Comparison of ENCODE assay signal across 12 cellular contexts in the genomic region with DNA sequence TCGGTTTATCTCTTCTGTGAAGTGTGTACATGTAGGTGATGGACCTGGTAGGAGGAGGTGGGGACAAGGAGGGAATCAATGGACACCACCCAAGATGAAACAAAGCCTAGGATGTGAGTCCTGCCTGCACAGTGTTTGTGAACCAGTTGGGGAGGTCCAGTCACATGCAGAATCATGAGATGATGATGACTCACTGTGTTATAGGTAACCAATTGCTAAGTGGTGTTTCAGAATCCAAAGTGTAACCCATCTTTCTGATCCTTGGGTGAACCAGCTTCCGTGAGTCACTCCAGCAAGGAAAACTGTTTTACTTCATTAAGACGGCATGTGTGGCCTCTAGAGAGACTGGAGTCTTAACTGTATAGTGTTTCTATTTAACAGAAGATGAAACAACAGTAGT. TPM values are rescaled to one million over a fixed set of nuclear protein-coding genes. Genes with fewer than 3 reads are reported as not detected.
DNase-seq lines count a peak whose midpoint lies in the region; ATAC-seq, FAIRE-seq and TF ChIP-seq lines count a peak whose summit lies in the region.
"Had no signal": no experiment of that assay in that cellular context is flagged by ENCODE, and none has a peak within 500 bp of the region (broad histone marks: within the 10 kb centered on the region; RNA-seq: fewer than 3 reads in every experiment).

No MANE protein-coding gene starts in this region.

- FAIRE-seq in bronchial epithelial cell (lab: Jason Lieb, UNC), result peak; percentile 88

- H2BK15ac ChIP-seq in neuronal stem cell (ENCODE audit: low read length), result no peak overlapping the region

- H3K4me3 ChIP-seq in bronchial epithelial cell (ENCODE audit: low read depth, low read length) (no peak overlapping the region), neuronal stem cell (ENCODE audit: low read length in 2 of 2) (no peak overlapping the region)
- H3K4me3 ChIP-seq: left lung had no signal

- peak; percentile 57 for ATAC-seq in GM18909 (IDR thresholded peaks at IDR 0.05; ENCODE audit: poor library complexity, unreplicated experiment)
- ATAC-seq in activated CD8-positive, alpha-beta T cell treated with anti-CD3 and anti-CD28 coated beads for 36 hours, result no peak
- ATAC-seq: left lung had no signal

- WGBS in neuronal stem cell (ENCODE audit: extremely low coverage in 2 of 2, insufficient read length in 2 of 2, insufficient replicate concordance in 1 of 2), 2 donors, result no CpG with 5 or more reads among the region's 3 CpGs

- no peaks in the 10 kb centered on the region for H3K36me3 Mint-ChIP-seq in activated CD8-positive, alpha-beta T cell treated with anti-CD3 and anti-CD28 coated beads for 36 hours (ENCODE audit: low read depth)
- no peaks in the 10 kb centered on the region for H3K36me3 Mint-ChIP-seq in osteocyte (ENCODE audit: unreplicated experiment)

- DNase-seq in HPDE6-E6E7 (ENCODE audit: extremely low spot score) (peak; percentile 32), bronchial epithelial cell (ENCODE audit: low read depth) (peak; percentile 77), neuronal stem cell (ENCODE audit: low spot score) (no peak), mesenteric fat pad (ENCODE audit: low spot score) (no peak), GM10248 (ENCODE audit: extremely low spot score) (no peak), osteocyte (ENCODE audit: extremely low spot score, unreplicated experiment) (no peak)
- no peak for DNase-seq in activated CD8-positive, alpha-beta T cell treated with anti-CD3 and anti-CD28 coated beads for 36 hours
- DNase-seq: hippocampal formation, left lung, NCI-H146 had no signal

- POLR2A ChIA-PET in GM10248 (lab: Yijun Ruan, JAX), result no interaction called here
- POLR2A ChIA-PET in activated CD8-positive, alpha-beta T cell treated with anti-CD3 and anti-CD28 coated beads for 36 hours (lab: Charles Lee), result no interaction called here

- H3K4me3 Mint-ChIP-seq in activated CD8-positive, alpha-beta T cell treated with anti-CD3 and anti-CD28 coated beads for 36 hours, result no peak overlapping the region
- H3K4me3 Mint-ChIP-seq in osteocyte (ENCODE audit: unreplicated experiment), result no peak overlapping the region
- H3K4me3 Mint-ChIP-seq: stimulated activated naive CD8-positive, alpha-beta T cell treated with anti-CD3 and anti-CD28 coated beads, Interleukin-15, Interleukin-2, amounts not matched to agents 100 ng/mL and 50 ng/mL, for 24 hours had no signal

- peaks cover 4% of the 10 kb centered on the region for H3K27me3 Mint-ChIP-seq in activated CD8-positive, alpha-beta T cell treated with anti-CD3 and anti-CD28 coated beads for 36 hours
- peaks cover 17% of the 10 kb centered on the region for H3K27me3 Mint-ChIP-seq in osteocyte (ENCODE audit: unreplicated experiment)

- H2AFZ ChIP-seq in neuronal stem cell (ENCODE audit: low read length), result no peak overlapping the region

- H4K8ac ChIP-seq in neuronal stem cell (ENCODE audit: low read depth, low read length), result no peak overlapping the region

- no peak overlapping the region for H3K9ac ChIP-seq in neuronal stem cell (ENCODE audit: low read depth, low read length, poor library complexity)

- H3K23ac ChIP-seq in neuronal stem cell (ENCODE audit: low read depth, low read length, poor library complexity), result no peak overlapping the region

- no peak overlapping the region for H2BK5ac ChIP-seq in neuronal stem cell (ENCODE audit: low read length)

- TF ChIP-seq CTCF in bronchial epithelial cell (IDR thresholded peaks at IDR 0.05; ENCODE audit: insufficient read depth, low read length, severe bottlenecking), result no peak
- no peak for TF ChIP-seq CTCF in GM10248 (IDR thresholded peaks at IDR 0.05; ENCODE audit: control extremely low read depth, extremely low read depth, low read depth, missing control alignments)
- TF ChIP-seq CTCF in activated CD8-positive, alpha-beta T cell treated with anti-CD3 and anti-CD28 coated beads for 36 hours (IDR thresholded peaks at IDR 0.05), result no peak
- TF ChIP-seq CTCF in osteocyte (IDR thresholded peaks at IDR 0.05), result no peak

- H3K27me3 ChIP-seq in bronchial epithelial cell (ENCODE audit: control insufficient read depth, insufficient read depth, low read length), result no peaks in the 10 kb centered on the region
- no peaks in the 10 kb centered on the region for H3K27me3 ChIP-seq in neuronal stem cell (ENCODE audit: control insufficient read depth in 3 of 3, insufficient read depth in 3 of 3, low read depth in 1 of 3, low read length in 3 of 3)

- H2AK5ac ChIP-seq in neuronal stem cell (ENCODE audit: low read depth, low read length), result no peak overlapping the region

- H3K27ac ChIP-seq in neuronal stem cell (replicated peaks; ENCODE audit: low read length), result no peak overlapping the region
- H3K27ac ChIP-seq: left lung had no signal

- no peaks in the 10 kb centered on the region for H3K79me1 ChIP-seq in neuronal stem cell (ENCODE audit: low read depth, low read length)

- H3K14ac ChIP-seq in neuronal stem cell (ENCODE audit: low read length), result no peak overlapping the region

- intact Hi-C loops in activated CD8-positive, alpha-beta T cell treated with anti-CD3 and anti-CD28 coated beads for 36 hours (cut with micrococcal nuclease), result no loop called here

- no peak overlapping the region for H2BK120ac ChIP-seq in neuronal stem cell (ENCODE audit: low read depth, low read length)

- no peak overlapping the region for H3K27ac Mint-ChIP-seq in activated CD8-positive, alpha-beta T cell treated with anti-CD3 and anti-CD28 coated beads for 36 hours
- no peak overlapping the region for H3K27ac Mint-ChIP-seq in osteocyte (ENCODE audit: unreplicated experiment)
- H3K27ac Mint-ChIP-seq: stimulated activated naive CD8-positive, alpha-beta T cell treated with anti-CD3 and anti-CD28 coated beads, Interleukin-15, Interleukin-2, amounts not matched to agents 100 ng/mL and 50 ng/mL, for 24 hours had no signal

- no peaks in the 10 kb centered on the region for H3K4me1 ChIP-seq in neuronal stem cell (ENCODE audit: control insufficient read depth in 2 of 2, insufficient read depth in 1 of 2, low read depth in 1 of 2, low read length in 2 of 2)
- H3K4me1 ChIP-seq: left lung had no signal

- H3K4ac ChIP-seq in neuronal stem cell (ENCODE audit: low read length), result no peak overlapping the region

- H3K4me1 Mint-ChIP-seq in activated CD8-positive, alpha-beta T cell treated with anti-CD3 and anti-CD28 coated beads for 36 hours (ENCODE audit: low read depth), result no peaks in the 10 kb centered on the region
- no peaks in the 10 kb centered on the region for H3K4me1 Mint-ChIP-seq in osteocyte (ENCODE audit: unreplicated experiment)

- H3K36me3 ChIP-seq in bronchial epithelial cell (ENCODE audit: control insufficient read depth, insufficient read depth, low read length) (no peaks in the 10 kb centered on the region), neuronal stem cell (replicated peaks in 1 of 2; ENCODE audit: control insufficient read depth in 2 of 2, insufficient read depth in 2 of 2, low read length in 2 of 2) (no peaks in the 10 kb centered on the region)
- H3K36me3 ChIP-seq: left lung had no signal

- no peak overlapping the region for H3K4me2 ChIP-seq in neuronal stem cell (ENCODE audit: insufficient read depth, low read length, poor library complexity, severe bottlenecking)

- H3K9me3 ChIP-seq in neuronal stem cell (replicated peaks in 1 of 2; ENCODE audit: control insufficient read depth in 2 of 2, insufficient read depth in 1 of 2, low read depth in 1 of 2, low read length in 2 of 2), result peaks cover 0 to 2% of the 10 kb centered on the region in 2 donors
- H3K9me3 ChIP-seq: left lung had no signal

- H3K9me3 Mint-ChIP-seq in activated CD8-positive, alpha-beta T cell treated with anti-CD3 and anti-CD28 coated beads for 36 hours, result no peaks in the 10 kb centered on the region
- H3K9me3 Mint-ChIP-seq in osteocyte (ENCODE audit: unreplicated experiment), result no peaks in the 10 kb centered on the region
- H3K9me3 Mint-ChIP-seq: stimulated activated naive CD8-positive, alpha-beta T cell treated with anti-CD3 and anti-CD28 coated beads, Interleukin-15, Interleukin-2, amounts not matched to agents 100 ng/mL and 50 ng/mL, for 24 hours had no signal

- no peak overlapping the region for H2BK12ac ChIP-seq in neuronal stem cell (ENCODE audit: low read length)

- no peak overlapping the region for H3K18ac ChIP-seq in neuronal stem cell (ENCODE audit: low read length)

- CTCF ChIA-PET in GM10248 (lab: Yijun Ruan, JAX), result no interaction called here
- CTCF ChIA-PET in activated CD8-positive, alpha-beta T cell treated with anti-CD3 and anti-CD28 coated beads for 36 hours (lab: Charles Lee), result no interaction called here

- peak overlapping the region; percentile 85 for H4K91ac ChIP-seq in neuronal stem cell (ENCODE audit: low read depth, low read length, poor library complexity)

RNA-seq across cellular contexts. Expression of gene HPF1, which starts 57.9 kb away (rescaled TPM):
- total RNA-seq in bronchial epithelial cell (9.9 and 14.2 TPM in 2 replicates), mesenteric fat pad (17.7 TPM), osteocyte (19.0 and 23.5 TPM in 2 replicates)
- 110 TPM for polyA plus RNA-seq in neuronal stem cell (2013, experiment 1 of 2)
- polyA plus RNA-seq in neuronal stem cell (2013, experiment 2 of 2), result 110 TPM
- total RNA-seq in activated CD8-positive, alpha-beta T cell treated with anti-CD3 and anti-CD28 coated beads for 36 hours, result 10 to 100 TPM; 20.4 to 28.2 TPM

Comparison
In these comparisons a context has a peak if more than half of its experiments do, and no peak if none do; other contexts are left out.
1. DNase-seq: peak in HPDE6-E6E7 (single experiment) and bronchial epithelial cell (single experiment); none in neuronal stem cell (single experiment), mesenteric fat pad (single experiment), GM10248 (single experiment), activated CD8-positive, alpha-beta T cell treated with anti-CD3 and anti-CD28 coated beads for 36 hours (single experiment) and osteocyte (single experiment).